ENCODE assay signal across 11 cellular contexts in the genomic region with DNA sequence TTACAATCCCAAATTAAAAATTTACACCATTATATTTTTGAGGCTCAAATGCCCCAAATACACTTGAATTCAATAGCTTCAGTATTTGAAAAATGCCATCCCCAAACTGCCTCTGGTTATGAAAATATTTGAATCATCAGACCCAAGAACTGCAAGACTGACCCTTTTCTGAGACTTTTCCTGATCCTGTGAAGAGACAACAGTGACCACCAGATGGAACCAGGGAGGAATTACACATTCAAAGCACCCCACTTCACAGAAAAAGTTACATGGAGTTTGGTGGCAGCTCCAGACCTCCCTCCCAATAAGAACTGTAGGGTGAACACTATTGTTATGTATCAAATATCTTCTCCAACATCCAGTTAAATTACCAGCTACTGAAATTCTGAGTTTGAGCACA. TPM values are rescaled to one million over a fixed set of nuclear protein-coding genes. Genes with fewer than 3 reads are reported as not detected.
DNase-seq lines count a peak whose midpoint lies in the region; FAIRE-seq and TF ChIP-seq lines count a peak whose summit lies in the region.
"Had no signal": no experiment of that assay in that cellular context is flagged by ENCODE, and none has a peak within 500 bp of the region (broad histone marks: within the 10 kb centered on the region; RNA-seq: fewer than 3 reads in every experiment).

No MANE protein-coding gene starts in this region.

- TF ChIP-seq RAD21 in liver (IDR thresholded peaks at IDR 0.05), result peak; percentile 6 to 35

- H3K9ac ChIP-seq in astrocyte (ENCODE audit: low read length), result no peak overlapping the region
- no peak overlapping the region for H3K9ac ChIP-seq in liver (ENCODE audit: low read depth in 1 of 2, low read length in 2 of 2)

- H3K36me3 ChIP-seq in astrocyte (ENCODE audit: insufficient read depth, low read length), result peaks cover 68% of the 10 kb centered on the region
- peaks cover 20 to 73% (median 64%) of the 10 kb centered on the region in 4 donors for H3K36me3 ChIP-seq in liver (ENCODE audit: control insufficient read depth in 4 of 4, insufficient read depth in 3 of 4, low read depth in 1 of 4, low read length in 3 of 4)
- peaks cover 70 to 96% (median 81%) of the 10 kb centered on the region in 3 donors for H3K36me3 ChIP-seq in tibial artery
- peaks cover 47% of the 10 kb centered on the region for H3K36me3 ChIP-seq in CD8-positive, alpha-beta memory T cell (ENCODE audit: insufficient read depth, low read length)

- H4K20me1 ChIP-seq in astrocyte (ENCODE audit: insufficient read depth, low read length), result peaks cover 71% of the 10 kb centered on the region

- no peak overlapping the region for H3K4me2 ChIP-seq in astrocyte (ENCODE audit: low read length)

- intact Hi-C loops in tibial artery (cut with DNase I; ENCODE audit: low total_unique reads), result no loop called here

- peaks cover 10% of the 10 kb centered on the region for H3K4me1 Mint-ChIP-seq in astrocyte (ENCODE audit: low read depth, unreplicated experiment)
- no peaks in the 10 kb centered on the region for H3K4me1 Mint-ChIP-seq in CD8-positive, alpha-beta memory T cell

- H3K9me3 ChIP-seq in astrocyte (ENCODE audit: insufficient read depth, low read depth, low read length) (no peaks in the 10 kb centered on the region), liver (ENCODE audit: control insufficient read depth in 4 of 4, low read length in 3 of 4) (no peaks in the 10 kb centered on the region), tibial artery (no peaks in the 10 kb centered on the region)
- H3K9me3 ChIP-seq in CD8-positive, alpha-beta memory T cell (ENCODE audit: low read length), result no peaks in the 10 kb centered on the region
- H3K9me3 ChIP-seq: esophagus muscularis mucosa had no signal

- POLR2A ChIA-PET in CD8-positive, alpha-beta memory T cell (lab: Charles Lee), result no interaction called here

- H2AFZ ChIP-seq in astrocyte (ENCODE audit: low read depth, low read length), result no peak overlapping the region

- H3K4me3 ChIP-seq in HFF-Myc (replicated peaks; ENCODE audit: low read depth, low read length) (no peak overlapping the region), astrocyte (ENCODE audit: insufficient read depth, low read depth, low read length) (no peak overlapping the region), liver (ENCODE audit: low read depth in 1 of 3, low read length in 3 of 3) (no peak overlapping the region), tibial artery (no peak overlapping the region)
- H3K4me3 ChIP-seq in CD8-positive, alpha-beta memory T cell (ENCODE audit: low read length), result no peak overlapping the region
- H3K4me3 ChIP-seq: esophagus muscularis mucosa had no signal

- H3K79me2 ChIP-seq in astrocyte (ENCODE audit: insufficient read depth, low read length), result peaks cover 49% of the 10 kb centered on the region

- no peaks in the 10 kb centered on the region for H3K9me3 Mint-ChIP-seq in astrocyte (ENCODE audit: unreplicated experiment)
- no peaks in the 10 kb centered on the region for H3K9me3 Mint-ChIP-seq in CD8-positive, alpha-beta memory T cell
- H3K9me3 Mint-ChIP-seq: naive thymus-derived CD4-positive, alpha-beta T cell had no signal

- DNase-seq in HFF-Myc (ENCODE audit: extremely low read depth, low read depth), result no peak
- no peak for DNase-seq in astrocyte (ENCODE audit: low read depth)
- DNase-seq in SHP77 treated with DMSO at 0.1 percent for 48 hours (lab: John Stamatoyannopoulos, UW), result no peak
- no peak for DNase-seq in tibial artery
- DNase-seq in cerebellar nuclear complex (lab: John Stamatoyannopoulos, UW), result no peak
- no peak for DNase-seq in CD8-positive, alpha-beta memory T cell
- DNase-seq: NCI-H524 had no signal

- no peaks in the 10 kb centered on the region for H3K4me1 ChIP-seq in astrocyte (ENCODE audit: insufficient read depth, low read length)
- no peaks in the 10 kb centered on the region for H3K4me1 ChIP-seq in liver (ENCODE audit: control insufficient read depth in 4 of 4, insufficient read depth in 4 of 4, low read length in 3 of 4)
- H3K4me1 ChIP-seq in tibial artery, result no peaks in the 10 kb centered on the region
- H3K4me1 ChIP-seq in CD8-positive, alpha-beta memory T cell (ENCODE audit: insufficient read depth, low read length), result no peaks in the 10 kb centered on the region

- TF ChIP-seq CTCF in C4-2B (conservative IDR thresholded peaks at IDR 0.05) (peak; percentile 18; the same call in 1 of the 2 replicates), HFF-Myc (IDR thresholded peaks at IDR 0.05; ENCODE audit: low read depth, low read length, missing control alignments) (peak; percentile 32), astrocyte (IDR thresholded peaks at IDR 0.05; ENCODE audit: insufficient read depth, low read depth, low read length) (peak; percentile 27), liver (IDR thresholded peaks at IDR 0.05; ENCODE audit: low read depth, low read length, missing input control) (no peak), tibial artery (IDR thresholded peaks at IDR 0.05) (no peak)

- no peaks in the 10 kb centered on the region for H3K27me3 ChIP-seq in astrocyte (ENCODE audit: insufficient read depth, low read length)
- H3K27me3 ChIP-seq in liver (ENCODE audit: control insufficient read depth in 4 of 4, insufficient read depth in 4 of 4, low read length in 3 of 4), result no peaks in the 10 kb centered on the region
- no peaks in the 10 kb centered on the region for H3K27me3 ChIP-seq in tibial artery
- H3K27me3 ChIP-seq in CD8-positive, alpha-beta memory T cell (ENCODE audit: insufficient read depth, low read length, poor library complexity, severe bottlenecking), result no peaks in the 10 kb centered on the region
- H3K27me3 ChIP-seq: esophagus muscularis mucosa had no signal

- no peak overlapping the region for H3K4me3 Mint-ChIP-seq in astrocyte (ENCODE audit: unreplicated experiment)
- no peak overlapping the region for H3K4me3 Mint-ChIP-seq in CD8-positive, alpha-beta memory T cell
- H3K4me3 Mint-ChIP-seq: naive thymus-derived CD4-positive, alpha-beta T cell had no signal

- H3K27ac ChIP-seq in C4-2B (no peak overlapping the region), astrocyte (ENCODE audit: low read depth, low read length) (no peak overlapping the region), liver (ENCODE audit: low read depth in 1 of 2, low read length in 2 of 2) (no peak overlapping the region), tibial artery (no peak overlapping the region)
- no peak overlapping the region for H3K27ac ChIP-seq in CD8-positive, alpha-beta memory T cell (ENCODE audit: low read depth, low read length)
- H3K27ac ChIP-seq: esophagus muscularis mucosa had no signal

- no peak for FAIRE-seq in astrocyte (lab: Jason Lieb, UNC)

- H3K27ac Mint-ChIP-seq in astrocyte (ENCODE audit: unreplicated experiment), result peak overlapping the region; percentile 10
- H3K27ac Mint-ChIP-seq in CD8-positive, alpha-beta memory T cell, result no peak overlapping the region

- CTCF ChIA-PET in CD8-positive, alpha-beta memory T cell (lab: Charles Lee), result no interaction called here

- H3K36me3 Mint-ChIP-seq in astrocyte (ENCODE audit: low read depth, unreplicated experiment), result peaks cover 25% of the 10 kb centered on the region
- peaks cover 17 to 75% (median 19%) of the 10 kb centered on the region in 3 donors for H3K36me3 Mint-ChIP-seq in CD8-positive, alpha-beta memory T cell

- H3K27me3 Mint-ChIP-seq in astrocyte (ENCODE audit: low read depth, unreplicated experiment), result no peaks in the 10 kb centered on the region
- no peaks in the 10 kb centered on the region for H3K27me3 Mint-ChIP-seq in CD8-positive, alpha-beta memory T cell
- H3K27me3 Mint-ChIP-seq: naive thymus-derived CD4-positive, alpha-beta T cell had no signal

TF ChIP-seq in liver, 16 proteins besides CTCF, POLR2A, EP300 and RAD21 (continues in another document):
- no peak for TF ChIP-seq SP1 (IDR thresholded peaks at IDR 0.05)
- TF ChIP-seq, protein P1, sequence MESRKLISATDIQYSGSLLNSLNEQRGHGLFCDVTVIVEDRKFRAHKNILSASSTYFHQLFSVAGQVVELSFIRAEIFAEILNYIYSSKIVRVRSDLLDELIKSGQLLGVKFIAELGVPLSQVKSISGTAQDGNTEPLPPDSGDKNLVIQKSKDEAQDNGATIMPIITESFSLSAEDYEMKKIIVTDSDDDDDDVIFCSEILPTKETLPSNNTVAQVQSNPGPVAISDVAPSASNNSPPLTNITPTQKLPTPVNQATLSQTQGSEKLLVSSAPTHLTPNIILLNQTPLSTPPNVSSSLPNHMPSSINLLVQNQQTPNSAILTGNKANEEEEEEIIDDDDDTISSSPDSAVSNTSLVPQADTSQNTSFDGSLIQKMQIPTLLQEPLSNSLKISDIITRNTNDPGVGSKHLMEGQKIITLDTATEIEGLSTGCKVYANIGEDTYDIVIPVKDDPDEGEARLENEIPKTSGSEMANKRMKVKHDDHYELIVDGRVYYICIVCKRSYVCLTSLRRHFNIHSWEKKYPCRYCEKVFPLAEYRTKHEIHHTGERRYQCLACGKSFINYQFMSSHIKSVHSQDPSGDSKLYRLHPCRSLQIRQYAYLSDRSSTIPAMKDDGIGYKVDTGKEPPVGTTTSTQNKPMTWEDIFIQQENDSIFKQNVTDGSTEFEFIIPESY (IDR thresholded peaks at IDR 0.05), result no peak
- TF ChIP-seq NR2F2 (IDR thresholded peaks at IDR 0.05), result no peak

RNA-seq across cellular contexts. Expression of a gene that starts 44.0 kb away (rescaled TPM):
- total RNA-seq in astrocyte (61.7 and 63.1 TPM in 2 replicates), liver (1 to 10 TPM in 1 of 2 donors, under 1 TPM in 1; 0.28 to 1.9 TPM)
- polyA plus RNA-seq in liver, result under 1 TPM; 0.14 to 0.85 TPM
- total RNA-seq in CD8-positive, alpha-beta memory T cell, result 1 to 10 TPM; 6.2 to 6.3 TPM
- 2.6 TPM for polyA plus RNA-seq in CD8-positive, alpha-beta memory T cell
- polyA plus RNA-seq: naive thymus-derived CD4-positive, alpha-beta T cell had no signal

RNA-seq across cellular contexts. Expression of a gene that starts 48.4 kb away (rescaled TPM):
- total RNA-seq in astrocyte, result 471 and 483 TPM in 2 replicates
- 100 to 1,000 TPM in 1 of 2 donors, 10 to 100 TPM in 1; 79.9 to 204 TPM for total RNA-seq in liver
- polyA plus RNA-seq in liver, result 10 to 100 TPM; 87.9 to 89.9 TPM
- 100 to 1,000 TPM in 1 of 2 experiments, 10 to 100 TPM in 1; 87.3 to 100 TPM for total RNA-seq in CD8-positive, alpha-beta memory T cell
- 129 TPM for polyA plus RNA-seq in CD8-positive, alpha-beta memory T cell

RNA-seq across cellular contexts. Expression of a gene that starts 57.9 kb away (rescaled TPM):
- total RNA-seq in astrocyte (2.8 and 3.3 TPM in 2 replicates), liver (1 to 10 TPM; 5.3 to 5.9 TPM)
- 1 to 10 TPM; 1.1 to 1.6 TPM for polyA plus RNA-seq in liver
- 1 to 10 TPM; 1.6 to 2.3 TPM for total RNA-seq in CD8-positive, alpha-beta memory T cell
- 2.0 TPM for polyA plus RNA-seq in CD8-positive, alpha-beta memory T cell

Comparison
In these comparisons a context has a peak if more than half of its experiments do, and no peak if none do; other contexts are left out.
1. CTCF ChIP-seq: peak in C4-2B (single experiment), HFF-Myc (single experiment) and astrocyte (single experiment); none in liver (single experiment) and tibial artery (0 of 2).